In the genomic region with DNA sequence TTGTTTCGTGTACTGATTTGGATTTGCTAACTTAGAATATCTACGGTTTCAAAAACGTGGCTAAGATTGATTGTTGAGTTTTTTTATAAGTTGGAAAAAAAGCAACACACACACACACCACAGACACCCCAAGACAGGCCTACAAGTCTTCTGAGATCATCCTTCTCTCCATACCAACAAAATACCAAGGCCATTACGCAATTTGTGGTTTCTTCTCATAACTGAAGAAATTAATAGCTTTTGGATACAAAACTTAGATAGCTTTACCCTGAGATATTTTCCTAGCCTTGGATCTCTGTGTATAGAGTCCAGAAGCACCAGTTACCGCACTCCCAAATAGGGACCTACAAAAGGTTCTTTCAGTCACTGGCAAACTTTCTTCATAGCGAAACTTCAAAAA, we compare ENCODE assay signal across 9 cellular contexts.
DNase-seq lines count a peak whose midpoint lies in the region; ATAC-seq and TF ChIP-seq lines count a peak whose summit lies in the region.
"Had no signal": no experiment of that assay in that cellular context is flagged by ENCODE, and none has a peak within 500 bp of the region (broad histone marks: within the 10 kb centered on the region; RNA-seq: fewer than 3 reads in every experiment).

No MANE protein-coding gene starts in this region.

- in situ Hi-C loops in ACHN (cut with HindIII; ENCODE audit: low pct_ligation_motif_present, low pct_unique_long_range_greater_than_20kb, low sequenced_read_pairs) (no loop called here), mammary epithelial cell (cut with MboI; ENCODE audit: low sequenced_read_pairs in 2 of 2) (loop anchor here in 1 of 2 donors (10.0 kb wide), 1 partner anchor 110 kb away; the partner anchor contains the start of gene SIK3)

- H3K9me3 Mint-ChIP-seq in CD8-positive, alpha-beta memory T cell, result no peaks in the 10 kb centered on the region

- H3K36me3 ChIP-seq in mammary epithelial cell (ENCODE audit: insufficient read depth, low read length) (no peaks in the 10 kb centered on the region), mucosa of rectum (ENCODE audit: control insufficient read depth in 2 of 2, insufficient read depth in 2 of 2, low read length in 2 of 2) (no peaks in the 10 kb centered on the region)
- no peaks in the 10 kb centered on the region for H3K36me3 ChIP-seq in CD8-positive, alpha-beta memory T cell (ENCODE audit: insufficient read depth, low read length)

- peak overlapping the region; percentile 75 for H3K27ac ChIP-seq in mammary epithelial cell (ENCODE audit: insufficient read depth, low read depth, low read length)
- H3K27ac ChIP-seq in mucosa of rectum (ENCODE audit: low read depth in 2 of 2, low read length in 2 of 2), result peak overlapping the region; percentile 35
- H3K27ac ChIP-seq in CD8-positive, alpha-beta memory T cell (ENCODE audit: low read depth, low read length), result no peak overlapping the region

- H3K4me1 Mint-ChIP-seq in CD8-positive, alpha-beta memory T cell, result peaks cover 76 to 84% (median 83%) of the 10 kb centered on the region in 3 donors

- DNase-seq in ACHN, result peak; percentile 62
- peak; percentile 52 to 69 for DNase-seq in Kasumi-1 (lab: John Stamatoyannopoulos, UW)
- DNase-seq in mammary epithelial cell, result peak; percentile 88
- no peak for DNase-seq in NCI-H446 (lab: John Stamatoyannopoulos, UW)
- no peak for DNase-seq in CD8-positive, alpha-beta memory T cell
- DNase-seq: NCI-H2029 treated with DMSO at 0.1 percent for 48 hours had no signal

- CTCF ChIA-PET in mammary epithelial cell (lab: Charles Lee; ENCODE audit: low non-redundant PET), result interaction anchor here (0.6 to 0.8 kb wide), 2 partner anchors 24 to 193 kb away, joined by 3 to 14 read pairs; partner anchors contain the start of gene APOA5
- CTCF ChIA-PET in CD8-positive, alpha-beta memory T cell (lab: Charles Lee), result interaction anchor here (0.6 kb wide), 1 partner anchor 13 kb away, joined by 3 read pairs; no protein-coding TSS in a partner anchor

- ATAC-seq in GM18517 (IDR thresholded peaks at IDR 0.05; ENCODE audit: unreplicated experiment) (no peak), HG03175 (IDR thresholded peaks at IDR 0.05; ENCODE audit: unreplicated experiment) (no peak)

- no peak overlapping the region for H3K4me3 ChIP-seq in mammary epithelial cell (replicated peaks in 1 of 3; ENCODE audit: insufficient read depth in 1 of 3, low read depth in 2 of 3, low read length in 3 of 3)
- H3K4me3 ChIP-seq in mucosa of rectum (ENCODE audit: low read length in 2 of 2), result no peak overlapping the region
- no peak overlapping the region for H3K4me3 ChIP-seq in CD8-positive, alpha-beta memory T cell (ENCODE audit: low read length)

- H3K9ac ChIP-seq in mammary epithelial cell (ENCODE audit: insufficient read depth, low read length) (peak overlapping the region; percentile 44), mucosa of rectum (ENCODE audit: low read depth in 1 of 2, low read length in 2 of 2) (no peak overlapping the region)

- TF ChIP-seq CTCF in mammary epithelial cell (conservative IDR thresholded peaks at IDR 0.05 in 1 of 2, IDR thresholded peaks at IDR 0.05 in 1 of 2; ENCODE audit: extremely low read depth in 1 of 2, insufficient read depth in 1 of 2, low read depth in 1 of 2, low read length in 2 of 2), result no peak

- H2AFZ ChIP-seq in mammary epithelial cell (ENCODE audit: low read depth, low read length), result peak overlapping the region; percentile 22

- H3K79me2 ChIP-seq in mammary epithelial cell (ENCODE audit: insufficient read depth, low read length), result peaks cover 59% of the 10 kb centered on the region

- H3K4me1 ChIP-seq in mammary epithelial cell (ENCODE audit: insufficient read depth, low read length), result peaks cover 52% of the 10 kb centered on the region
- H3K4me1 ChIP-seq in mucosa of rectum (ENCODE audit: control insufficient read depth in 2 of 2, insufficient read depth in 2 of 2, low read length in 2 of 2), result peaks cover 10 to 19% of the 10 kb centered on the region in 2 donors
- peaks cover 41% of the 10 kb centered on the region for H3K4me1 ChIP-seq in CD8-positive, alpha-beta memory T cell (ENCODE audit: insufficient read depth, low read length)

- dilution Hi-C loops in mammary epithelial cell (cut with HindIII; ENCODE audit: low sequenced_read_pairs), result no loop called here

- intact Hi-C loops in mammary epithelial cell (cut with micrococcal nuclease), result loop anchor here (2.0 kb wide), 1 partner anchor 26 kb away; no protein-coding TSS in a partner anchor

- H3K27ac Mint-ChIP-seq in CD8-positive, alpha-beta memory T cell, result peak overlapping the region in 4 of 8 donors; percentile 22 to 64 (median 58)

- H3K4me3 Mint-ChIP-seq in CD8-positive, alpha-beta memory T cell, result no peak overlapping the region

- peak overlapping the region; percentile 71 for H3K4me2 ChIP-seq in mammary epithelial cell (ENCODE audit: insufficient read depth, low read depth, low read length)

- 7% methylated on average over 6 of the region's 6 CpGs for WGBS in mammary epithelial cell (ENCODE audit: low coverage, missing lambda C conversion rate)

- BruUV-seq in mammary epithelial cell (replicated peaks; lab: Mats Ljungman, UMichigan), result no TSS peak

- H3K27me3 ChIP-seq in mammary epithelial cell (ENCODE audit: insufficient read depth, low read length) (no peaks in the 10 kb centered on the region), mucosa of rectum (ENCODE audit: control insufficient read depth in 2 of 2, insufficient read depth in 2 of 2, low read length in 2 of 2) (no peaks in the 10 kb centered on the region)
- H3K27me3 ChIP-seq in CD8-positive, alpha-beta memory T cell (ENCODE audit: insufficient read depth, low read length, poor library complexity, severe bottlenecking), result no peaks in the 10 kb centered on the region

- H3K27me3 Mint-ChIP-seq in CD8-positive, alpha-beta memory T cell, result no peaks in the 10 kb centered on the region

- H4K20me1 ChIP-seq in mammary epithelial cell (ENCODE audit: insufficient read depth, low read length), result no peaks in the 10 kb centered on the region

- POLR2A ChIA-PET in CD8-positive, alpha-beta memory T cell (lab: Charles Lee), result no interaction called here

- H3K9me3 ChIP-seq in mammary epithelial cell (replicated peaks; ENCODE audit: insufficient read depth, low read length), result no peaks in the 10 kb centered on the region
- H3K9me3 ChIP-seq in mucosa of rectum (ENCODE audit: control insufficient read depth in 2 of 2, low read length in 2 of 2), result no peaks in the 10 kb centered on the region
- no peaks in the 10 kb centered on the region for H3K9me3 ChIP-seq in CD8-positive, alpha-beta memory T cell (ENCODE audit: low read length)

- H3K36me3 Mint-ChIP-seq in CD8-positive, alpha-beta memory T cell, result peaks cover 0 to 14% (median 1%) of the 10 kb centered on the region in 3 donors

Comparison
In these comparisons a context has a peak if more than half of its experiments do, and no peak if none do; other contexts are left out.
1. DNase-seq: peak in ACHN (single experiment), Kasumi-1 (2 of 2) and mammary epithelial cell (single experiment); none in NCI-H446 (0 of 2) and CD8-positive, alpha-beta memory T cell (0 of 5).